Comparison of ENCODE assay signal across 26 cellular contexts in genomic region chr1:174894087-174894768, GRCh38.
DNase-seq lines count a peak whose midpoint lies in the region; ATAC-seq, FAIRE-seq and TF ChIP-seq lines count a peak whose summit lies in the region.
"Had no signal": no experiment of that assay in that cellular context is flagged by ENCODE, and none has a peak within 500 bp of the region (broad histone marks: within the 10 kb centered on the region; RNA-seq: fewer than 3 reads in every experiment).

No MANE protein-coding gene starts in this region.

- BruUV-seq in A673 (replicated peaks; lab: Mats Ljungman, UMichigan): no TSS peak

- H3K27me3 ChIP-seq in A673 (replicated peaks; ENCODE audit: insufficient read depth, low read depth, low read length, poor library complexity): no peaks in the 10 kb centered on the region
- no peaks in the 10 kb centered on the region for H3K27me3 ChIP-seq in colonic mucosa
- no peaks in the 10 kb centered on the region for H3K27me3 ChIP-seq in mucosa of rectum (ENCODE audit: control insufficient read depth in 2 of 2, insufficient read depth in 2 of 2, low read length in 2 of 2)
- no peaks in the 10 kb centered on the region for H3K27me3 ChIP-seq in sigmoid colon
- H3K27me3 ChIP-seq: BLaER1, brain microvascular endothelial cell, upper lobe of left lung had no signal

- H3K9ac ChIP-seq in colonic mucosa (ENCODE audit: low read depth in 2 of 2, low read length in 2 of 2) (no peak overlapping the region), mucosa of rectum (ENCODE audit: low read depth in 1 of 2, low read length in 2 of 2) (no peak overlapping the region)
- H3K9ac ChIP-seq: BLaER1 had no signal

- peaks cover 2 to 3% of the 10 kb centered on the region in 2 donors for H3K9me3 Mint-ChIP-seq in activated T-cell treated with anti-CD3 and anti-CD28 coated beads, Interleukin-2, amount 50 U/mL, for 72 hours

- no peaks in the 10 kb centered on the region for H3K9me3 ChIP-seq in A673 (ENCODE audit: low read depth, low read length, poor library complexity, severe bottlenecking)
- H3K9me3 ChIP-seq in colonic mucosa: no peaks in the 10 kb centered on the region
- H3K9me3 ChIP-seq in mucosa of rectum (ENCODE audit: control insufficient read depth in 2 of 2, low read length in 2 of 2): no peaks in the 10 kb centered on the region
- no peaks in the 10 kb centered on the region for H3K9me3 ChIP-seq in sigmoid colon
- H3K9me3 ChIP-seq: BLaER1, prostate gland, upper lobe of left lung had no signal

- TF ChIP-seq CTCF in A673 (conservative IDR thresholded peaks at IDR 0.05; ENCODE audit: low read depth, low read length) (no peak), D721Med (IDR thresholded peaks at IDR 0.05; ENCODE audit: insufficient read depth, missing control alignments) (no peak), colonic mucosa (IDR thresholded peaks at IDR 0.05) (no peak), sigmoid colon (IDR thresholded peaks at IDR 0.05) (no peak)

- POLR2A ChIA-PET in A673 (lab: Charles Lee; ENCODE audit: low non-redundant PET): no interaction called here

- H3K4me3 Mint-ChIP-seq in activated T-cell treated with anti-CD3 and anti-CD28 coated beads, Interleukin-2, amount 50 U/mL, for 72 hours: no peak overlapping the region

- no peaks in the 10 kb centered on the region for H3K27me3 Mint-ChIP-seq in activated T-cell treated with anti-CD3 and anti-CD28 coated beads, Interleukin-2, amount 50 U/mL, for 72 hours (ENCODE audit: low read depth)

- intact Hi-C loops in A673 (cut with micrococcal nuclease; ENCODE audit: unreplicated experiment): no loop called here
- intact Hi-C loops in colonic mucosa (cut with DNase I): no loop called here
- intact Hi-C loops in sigmoid colon (cut with DNase I): no loop called here

- H3K36me3 Mint-ChIP-seq in activated T-cell treated with anti-CD3 and anti-CD28 coated beads, Interleukin-2, amount 50 U/mL, for 72 hours (ENCODE audit: insufficient read depth in 2 of 2): peaks cover 0 to 5% of the 10 kb centered on the region in 2 donors

- WGBS in sigmoid colon, 2 donors: 35 to 74% methylated on average over 3 of the region's 3 CpGs

- CTCF ChIA-PET in A673 (lab: Charles Lee): no interaction called here

- DNase-seq in A673 (ENCODE audit: low spot score) (peak; percentile 30), D721Med (ENCODE audit: insufficient read length, low spot score) (no peak), colonic mucosa (no peak), sigmoid colon (no peak)
- no peak for DNase-seq in activated T-cell treated with anti-CD3 and anti-CD28 coated beads, Interleukin-2, amount 50 U/mL, for 72 hours
- DNase-seq: activated CD4-positive, alpha-beta T cell treated with anti-CD3 and anti-CD28 coated beads for 4 hours; activated naive CD4-positive, alpha-beta T cell; activated T-cell treated with anti-CD3 and anti-CD28 coated beads, Interleukin-2, amount 50 U/mL, for 1 hour; brain microvascular endothelial cell; COR-L47; DMS79 treated with DMSO at 0.1 percent for 48 hours; effector CD4-positive, alpha-beta T cell; GF-D8; HCEC 1CT; islet precursor cell; mammary epithelial cell; NCI-H1417 treated with DMSO at 0.1 percent for 48 hours; NCI-H446 treated with DMSO at 0.1 percent for 48 hours; PC-3; stimulated activated CD4-positive, alpha-beta T cell treated with anti-CD3 and anti-CD28 coated beads, Interleukin-1b, Interleukin-23, amount 100 ng/mL, for 48 hours; upper lobe of left lung had no signal

- TF ChIP-seq POLR2A in sigmoid colon (IDR thresholded peaks at IDR 0.05): no peak

- H3K4me3 ChIP-seq in A673 (ENCODE audit: low read depth, low read length, poor library complexity, severe bottlenecking): no peak overlapping the region
- H3K4me3 ChIP-seq in colonic mucosa: no peak overlapping the region
- H3K4me3 ChIP-seq in mucosa of rectum (ENCODE audit: low read length in 2 of 2): peak overlapping the region; percentile 16 to 23
- no peak overlapping the region for H3K4me3 ChIP-seq in sigmoid colon
- H3K4me3 ChIP-seq: BLaER1, K562, prostate gland had no signal

- peaks cover 8% of the 10 kb centered on the region for H3K4me1 ChIP-seq in A673 (ENCODE audit: insufficient read depth, low read length, poor library complexity, severe bottlenecking)
- H3K4me1 ChIP-seq in colonic mucosa: no peaks in the 10 kb centered on the region
- H3K4me1 ChIP-seq in mucosa of rectum (ENCODE audit: control insufficient read depth in 2 of 2, insufficient read depth in 2 of 2, low read length in 2 of 2): peaks cover 3 to 4% of the 10 kb centered on the region in 2 donors
- no peaks in the 10 kb centered on the region for H3K4me1 ChIP-seq in sigmoid colon
- H3K4me1 ChIP-seq: BLaER1, prostate gland had no signal

- H3K27ac Mint-ChIP-seq in activated T-cell treated with anti-CD3 and anti-CD28 coated beads, Interleukin-2, amount 50 U/mL, for 72 hours: no peak overlapping the region

- no peaks in the 10 kb centered on the region for H3K36me3 ChIP-seq in A673 (ENCODE audit: insufficient read depth, low read length, poor library complexity, severe bottlenecking)
- H3K36me3 ChIP-seq in colonic mucosa: no peaks in the 10 kb centered on the region
- H3K36me3 ChIP-seq in mucosa of rectum (ENCODE audit: control insufficient read depth in 2 of 2, insufficient read depth in 2 of 2, low read length in 2 of 2): peaks cover 0 to 2% of the 10 kb centered on the region in 2 donors
- peaks cover 0 to 5% (median 0%) of the 10 kb centered on the region in 4 donors for H3K36me3 ChIP-seq in sigmoid colon
- H3K36me3 ChIP-seq: brain microvascular endothelial cell, prostate gland had no signal

- peak; percentile 21 for FAIRE-seq in D721Med (lab: Jason Lieb, UNC)
- FAIRE-seq: K562 had no signal

- TF ChIP-seq EP300 in sigmoid colon (IDR thresholded peaks at IDR 0.05): no peak

- no peak for ATAC-seq in HG02981 (IDR thresholded peaks at IDR 0.05; ENCODE audit: unreplicated experiment)
- no peak for ATAC-seq in activated T-cell treated with anti-CD3 and anti-CD28 coated beads, Interleukin-2, amount 50 U/mL, for 72 hours (replicated peaks in 1 of 2)
- ATAC-seq: K562, PC-3 had no signal

- no peak overlapping the region for H3K27ac ChIP-seq in A673 (ENCODE audit: low read depth, low read length, poor library complexity, severe bottlenecking)
- peak overlapping the region; percentile 48 for H3K27ac ChIP-seq in colonic mucosa
- H3K27ac ChIP-seq in mucosa of rectum (ENCODE audit: low read depth in 2 of 2, low read length in 2 of 2): peak overlapping the region; percentile 37 to 61
- no peak overlapping the region for H3K27ac ChIP-seq in sigmoid colon
- H3K27ac ChIP-seq: BLaER1, brain microvascular endothelial cell, prostate gland had no signal

- peaks cover 7% of the 10 kb centered on the region for H3K4me1 Mint-ChIP-seq in activated T-cell treated with anti-CD3 and anti-CD28 coated beads, Interleukin-2, amount 50 U/mL, for 72 hours (ENCODE audit: low read depth)

Comparison
In these comparisons a context has a peak if more than half of its experiments do, and no peak if none do; other contexts are left out.
1. H3K27ac ChIP-seq: peak in colonic mucosa (single experiment) and mucosa of rectum (2 of 2); none in A673 (single experiment) and sigmoid colon (0 of 4).
2. H3K4me3 ChIP-seq: peak in mucosa of rectum (2 of 2); none in A673 (single experiment), colonic mucosa (single experiment) and sigmoid colon (0 of 4).